In the genomic region with DNA sequence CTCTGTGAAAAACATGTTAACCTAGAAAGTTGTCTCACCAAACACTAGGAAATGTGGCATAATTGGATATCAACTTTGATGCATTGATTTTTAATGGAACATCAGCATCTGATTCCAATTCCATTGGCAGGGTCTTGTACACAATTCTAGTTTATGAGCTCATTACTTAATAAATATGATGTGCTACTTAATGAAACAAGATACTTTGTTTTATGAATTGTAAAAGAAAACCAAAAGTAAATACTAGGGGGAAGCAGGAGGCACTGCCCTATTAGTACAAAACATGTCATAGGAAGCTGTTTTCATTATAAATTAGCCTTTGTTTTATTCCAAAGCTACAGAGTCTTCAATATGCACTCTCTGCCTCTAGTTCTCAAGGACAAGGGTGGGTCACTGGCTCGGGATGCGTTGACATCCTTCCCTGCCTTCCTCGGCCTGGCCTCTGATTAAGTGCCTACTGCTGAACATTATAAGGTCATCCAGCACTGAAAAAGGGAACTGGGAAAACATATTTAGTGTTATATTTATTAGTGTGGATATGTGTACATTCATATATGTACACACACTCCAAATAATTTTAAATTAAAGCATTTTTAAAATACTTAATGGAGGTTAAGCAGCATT, we compare ENCODE assay signal across 20 cellular contexts.
"Had no signal": no experiment of that assay in that cellular context is flagged by ENCODE, and none has a peak within 500 bp of the region (broad histone marks: within the 10 kb centered on the region; RNA-seq: fewer than 3 reads in every experiment).

No MANE protein-coding gene starts in this region.

- ATAC-seq: HepG2, K562, Panc1 had no signal

- H3K4me2 ChIP-seq: KMS-11 had no signal

- H3K4me1 Mint-ChIP-seq: IgD-negative memory B cell had no signal

- H3K27ac ChIP-seq: KMS-11 had no signal

- H3K9ac ChIP-seq: KMS-11 had no signal

- H3K27ac Mint-ChIP-seq: IgD-negative memory B cell had no signal

- DNase-seq: Kasumi-1, MV-4-11, NCI-H1048, NCI-H1105 treated with DMSO at 0.1 percent for 48 hours, NCI-H1417 treated with DMSO at 0.1 percent for 48 hours, NCI-H146, NCI-H1694 treated with DMSO at 0.1 percent for 48 hours, NCI-H1930, NCI-H2081, NCI-H2107, NCI-H2227 treated with DMSO at 0.1 percent for 48 hours, NCI-H524, NCI-H526 treated with DMSO at 0.1 percent for 48 hours, NCI-H748 treated with DMSO at 0.1 percent for 48 hours, SHP77 had no signal

- H3K4me3 ChIP-seq: K562 had no signal

- H3K27me3 Mint-ChIP-seq: IgD-negative memory B cell had no signal

- H3K9me3 Mint-ChIP-seq: IgD-negative memory B cell had no signal
